ENCODE assay signal across 1 cellular context in the genomic region with DNA sequence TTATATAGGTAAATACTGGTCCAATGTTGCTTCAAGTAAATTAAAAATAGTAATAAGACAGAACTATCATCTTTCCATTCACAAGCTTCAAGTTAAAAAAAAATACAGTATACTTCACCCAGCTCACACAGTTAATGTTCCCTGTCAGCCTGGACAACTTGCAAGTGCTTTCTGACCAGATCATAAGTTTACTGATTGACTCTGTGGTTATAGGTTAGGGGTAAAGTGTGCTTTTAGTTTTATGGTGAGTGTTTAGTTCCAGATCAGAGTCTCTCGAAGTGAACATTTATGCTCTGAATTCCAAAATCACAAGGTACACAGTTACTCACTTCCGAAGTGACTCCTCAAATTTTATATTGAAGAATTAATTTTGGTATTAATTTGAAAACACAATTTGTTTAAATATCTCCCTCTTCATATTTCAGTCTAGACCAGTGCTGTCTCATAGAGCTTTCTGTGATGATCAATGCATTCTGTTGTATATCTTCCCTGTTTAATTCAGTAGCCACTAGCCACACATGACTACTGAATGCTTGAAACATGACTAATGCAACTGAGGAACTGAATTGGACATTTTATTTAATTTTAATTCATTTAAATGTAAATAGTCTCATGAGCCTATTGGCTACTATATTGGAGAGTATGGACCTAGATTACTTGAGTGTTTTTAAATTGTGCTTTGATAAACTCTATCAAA.
TF ChIP-seq lines count a peak whose summit lies in the region.

No MANE protein-coding gene starts in this region.

TF ChIP-seq in GM12878, 131 proteins besides CTCF, POLR2A, EP300 and RAD21 (continued from another document):
- TF ChIP-seq NKRF (conservative IDR thresholded peaks at IDR 0.05): no peak
- no peak; the same call in 1 of the 2 replicates for TF ChIP-seq NR2F1 (conservative IDR thresholded peaks at IDR 0.05)
- no peak for TF ChIP-seq SUPT20H (IDR thresholded peaks at IDR 0.05; ENCODE audit: borderline replicate concordance, control insufficient read depth, low read depth, low read length)
- no peak for TF ChIP-seq NRF1 (conservative IDR thresholded peaks at IDR 0.05; ENCODE audit: low read depth, low read length)
- TF ChIP-seq, protein P1, sequence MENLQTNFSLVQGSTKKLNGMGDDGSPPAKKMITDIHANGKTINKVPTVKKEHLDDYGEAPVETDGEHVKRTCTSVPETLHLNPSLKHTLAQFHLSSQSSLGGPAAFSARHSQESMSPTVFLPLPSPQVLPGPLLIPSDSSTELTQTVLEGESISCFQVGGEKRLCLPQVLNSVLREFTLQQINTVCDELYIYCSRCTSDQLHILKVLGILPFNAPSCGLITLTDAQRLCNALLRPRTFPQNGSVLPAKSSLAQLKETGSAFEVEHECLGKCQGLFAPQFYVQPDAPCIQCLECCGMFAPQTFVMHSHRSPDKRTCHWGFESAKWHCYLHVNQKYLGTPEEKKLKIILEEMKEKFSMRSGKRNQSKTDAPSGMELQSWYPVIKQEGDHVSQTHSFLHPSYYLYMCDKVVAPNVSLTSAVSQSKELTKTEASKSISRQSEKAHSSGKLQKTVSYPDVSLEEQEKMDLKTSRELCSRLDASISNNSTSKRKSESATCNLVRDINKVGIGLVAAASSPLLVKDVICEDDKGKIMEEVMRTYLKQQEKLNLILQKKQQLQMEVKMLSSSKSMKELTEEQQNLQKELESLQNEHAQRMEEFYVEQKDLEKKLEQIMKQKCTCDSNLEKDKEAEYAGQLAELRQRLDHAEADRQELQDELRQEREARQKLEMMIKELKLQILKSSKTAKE (IDR thresholded peaks at IDR 0.05; ENCODE audit: low read depth, poor library complexity, severe bottlenecking): no peak
- TF ChIP-seq, protein P2, sequence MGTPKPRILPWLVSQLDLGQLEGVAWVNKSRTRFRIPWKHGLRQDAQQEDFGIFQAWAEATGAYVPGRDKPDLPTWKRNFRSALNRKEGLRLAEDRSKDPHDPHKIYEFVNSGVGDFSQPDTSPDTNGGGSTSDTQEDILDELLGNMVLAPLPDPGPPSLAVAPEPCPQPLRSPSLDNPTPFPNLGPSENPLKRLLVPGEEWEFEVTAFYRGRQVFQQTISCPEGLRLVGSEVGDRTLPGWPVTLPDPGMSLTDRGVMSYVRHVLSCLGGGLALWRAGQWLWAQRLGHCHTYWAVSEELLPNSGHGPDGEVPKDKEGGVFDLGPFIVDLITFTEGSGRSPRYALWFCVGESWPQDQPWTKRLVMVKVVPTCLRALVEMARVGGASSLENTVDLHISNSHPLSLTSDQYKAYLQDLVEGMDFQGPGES (IDR thresholded peaks at IDR 0.05): no peak
- no peak for TF ChIP-seq CREM (IDR thresholded peaks at IDR 0.05; ENCODE audit: low read depth)
- TF ChIP-seq ATF7 (IDR thresholded peaks at IDR 0.05; ENCODE audit: low read depth): peak; percentile 26; the same call in 1 of the 2 replicates
- no peak for TF ChIP-seq SPI1 (IDR thresholded peaks at IDR 0.05; ENCODE audit: borderline replicate concordance, insufficient read depth, low read depth, low read length)
- TF ChIP-seq YBX1 (IDR thresholded peaks at IDR 0.05): no peak
- TF ChIP-seq, protein P3, sequence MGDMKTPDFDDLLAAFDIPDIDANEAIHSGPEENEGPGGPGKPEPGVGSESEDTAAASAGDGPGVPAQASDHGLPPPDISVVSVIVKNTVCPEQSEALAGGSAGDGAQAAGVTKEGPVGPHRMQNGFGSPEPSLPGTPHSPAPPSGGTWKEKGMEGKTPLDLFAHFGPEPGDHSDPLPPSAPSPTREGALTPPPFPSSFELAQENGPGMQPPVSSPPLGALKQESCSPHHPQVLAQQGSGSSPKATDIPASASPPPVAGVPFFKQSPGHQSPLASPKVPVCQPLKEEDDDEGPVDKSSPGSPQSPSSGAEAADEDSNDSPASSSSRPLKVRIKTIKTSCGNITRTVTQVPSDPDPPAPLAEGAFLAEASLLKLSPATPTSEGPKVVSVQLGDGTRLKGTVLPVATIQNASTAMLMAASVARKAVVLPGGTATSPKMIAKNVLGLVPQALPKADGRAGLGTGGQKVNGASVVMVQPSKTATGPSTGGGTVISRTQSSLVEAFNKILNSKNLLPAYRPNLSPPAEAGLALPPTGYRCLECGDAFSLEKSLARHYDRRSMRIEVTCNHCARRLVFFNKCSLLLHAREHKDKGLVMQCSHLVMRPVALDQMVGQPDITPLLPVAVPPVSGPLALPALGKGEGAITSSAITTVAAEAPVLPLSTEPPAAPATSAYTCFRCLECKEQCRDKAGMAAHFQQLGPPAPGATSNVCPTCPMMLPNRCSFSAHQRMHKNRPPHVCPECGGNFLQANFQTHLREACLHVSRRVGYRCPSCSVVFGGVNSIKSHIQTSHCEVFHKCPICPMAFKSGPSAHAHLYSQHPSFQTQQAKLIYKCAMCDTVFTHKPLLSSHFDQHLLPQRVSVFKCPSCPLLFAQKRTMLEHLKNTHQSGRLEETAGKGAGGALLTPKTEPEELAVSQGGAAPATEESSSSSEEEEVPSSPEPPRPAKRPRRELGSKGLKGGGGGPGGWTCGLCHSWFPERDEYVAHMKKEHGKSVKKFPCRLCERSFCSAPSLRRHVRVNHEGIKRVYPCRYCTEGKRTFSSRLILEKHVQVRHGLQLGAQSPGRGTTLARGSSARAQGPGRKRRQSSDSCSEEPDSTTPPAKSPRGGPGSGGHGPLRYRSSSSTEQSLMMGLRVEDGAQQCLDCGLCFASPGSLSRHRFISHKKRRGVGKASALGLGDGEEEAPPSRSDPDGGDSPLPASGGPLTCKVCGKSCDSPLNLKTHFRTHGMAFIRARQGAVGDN (IDR thresholded peaks at IDR 0.05): no peak
- TF ChIP-seq JUND (IDR thresholded peaks at IDR 0.05; ENCODE audit: low read depth, low read length): no peak
- TF ChIP-seq ASH2L (IDR thresholded peaks at IDR 0.05; ENCODE audit: borderline replicate concordance, low read depth): no peak
- TF ChIP-seq ZNF384 (IDR thresholded peaks at IDR 0.05; ENCODE audit: borderline replicate concordance, low read depth, low read length): 0 out of 2 replicates have a peak, but pooled peaks have one; percentile 8
- no peak for TF ChIP-seq BCLAF1 (IDR thresholded peaks at IDR 0.05)
- TF ChIP-seq NFXL1 (IDR thresholded peaks at IDR 0.05; ENCODE audit: borderline replicate concordance): no peak
- no peak for TF ChIP-seq CBX3 (IDR thresholded peaks at IDR 0.05; ENCODE audit: borderline replicate concordance, low read depth)
- TF ChIP-seq SMARCA5 (IDR thresholded peaks at IDR 0.05): no peak
- no peak for TF ChIP-seq SMAD5 (IDR thresholded peaks at IDR 0.05; ENCODE audit: low read depth)
- TF ChIP-seq YY1 (IDR thresholded peaks at IDR 0.05; ENCODE audit: low read depth, low read length): no peak
- TF ChIP-seq MEF2A (IDR thresholded peaks at IDR 0.05; ENCODE audit: insufficient read depth, low read depth, low read length): no peak
- TF ChIP-seq MYB (IDR thresholded peaks at IDR 0.05; ENCODE audit: borderline replicate concordance, low read depth, low read length): no peak
- TF ChIP-seq CEBPB (IDR thresholded peaks at IDR 0.05; ENCODE audit: borderline replicate concordance in 1 of 2, low read depth in 2 of 2, low read length in 2 of 2): no peak
- TF ChIP-seq HDGF (IDR thresholded peaks at IDR 0.05): no peak
- 0 out of 2 replicates have a peak, but pooled peaks have one; percentile 34 for TF ChIP-seq ZNF24 (IDR thresholded peaks at IDR 0.05)
- no peak for TF ChIP-seq WRNIP1 (IDR thresholded peaks at IDR 0.05; ENCODE audit: borderline replicate concordance, low read depth, low read length)
- TF ChIP-seq RUNX3 (IDR thresholded peaks at IDR 0.05; ENCODE audit: low read length): peak; percentile 38
- TF ChIP-seq ATF3 (IDR thresholded peaks at IDR 0.05; ENCODE audit: borderline replicate concordance, extremely low read depth, low read depth, low read length): no peak
- no peak for TF ChIP-seq ZZZ3 (IDR thresholded peaks at IDR 0.05; ENCODE audit: control insufficient read depth, insufficient read length, low read depth)
- TF ChIP-seq POLR2AphosphoS2 (IDR thresholded peaks at IDR 0.05; ENCODE audit: low read depth, low read length): no peak
- peak; percentile 32; the same call in 1 of the 2 replicates for TF ChIP-seq MTA2 (IDR thresholded peaks at IDR 0.05; ENCODE audit: low read depth)
- no peak for TF ChIP-seq ELK1 (IDR thresholded peaks at IDR 0.05; ENCODE audit: low read depth, low read length)
- no peak for TF ChIP-seq TCF12 (IDR thresholded peaks at IDR 0.05; ENCODE audit: low read depth, low read length)
- TF ChIP-seq CHD1 (IDR thresholded peaks at IDR 0.05; ENCODE audit: low read depth, low read length): no peak
- TF ChIP-seq ZBTB33 (IDR thresholded peaks at IDR 0.05): no peak
- peak; percentile 73 for TF ChIP-seq PKNOX1 (IDR thresholded peaks at IDR 0.05)
- no peak for TF ChIP-seq JUNB (IDR thresholded peaks at IDR 0.05)
- TF ChIP-seq, protein P4, sequence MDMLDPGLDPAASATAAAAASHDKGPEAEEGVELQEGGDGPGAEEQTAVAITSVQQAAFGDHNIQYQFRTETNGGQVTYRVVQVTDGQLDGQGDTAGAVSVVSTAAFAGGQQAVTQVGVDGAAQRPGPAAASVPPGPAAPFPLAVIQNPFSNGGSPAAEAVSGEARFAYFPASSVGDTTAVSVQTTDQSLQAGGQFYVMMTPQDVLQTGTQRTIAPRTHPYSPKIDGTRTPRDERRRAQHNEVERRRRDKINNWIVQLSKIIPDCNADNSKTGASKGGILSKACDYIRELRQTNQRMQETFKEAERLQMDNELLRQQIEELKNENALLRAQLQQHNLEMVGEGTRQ (IDR thresholded peaks at IDR 0.05; ENCODE audit: borderline replicate concordance, low read depth, low read length): no peak
